In genomic region chr2:147614491-147614890, GRCh38 we compare ENCODE assay signal across 28 cellular contexts.
"Had no signal": no experiment of that assay in that cellular context is flagged by ENCODE, and none has a peak within 500 bp of the region (broad histone marks: within the 10 kb centered on the region; RNA-seq: fewer than 3 reads in every experiment).

No MANE protein-coding gene starts in this region.

- H3K9me3 ChIP-seq: left lung, lower lobe of right lung, neutrophil, psoas muscle, right atrium auricular region, right lobe of liver, stomach, testis, thyroid gland, vagina had no signal

- H3K27ac Mint-ChIP-seq: naive B cell; natural killer cell; stimulated activated naive B cell treated with anti-CD40 and anti-IgM and Interleukin-4, amounts not matched to agents 10 μg/mL and 1 μg/mL and 100 μg/mL, for 72 hours had no signal

- H3K36me3 Mint-ChIP-seq: naive B cell; natural killer cell; stimulated activated naive B cell treated with anti-CD40 and anti-IgM and Interleukin-4, amounts not matched to agents 10 μg/mL and 1 μg/mL and 100 μg/mL, for 72 hours had no signal

- H3K36me3 ChIP-seq: left lung, lower lobe of right lung, neutrophil, right atrium auricular region, right lobe of liver, stomach, thyroid gland, vagina had no signal

- H2AFZ ChIP-seq: parathyroid adenoma had no signal

- H3K4me1 Mint-ChIP-seq: naive B cell; natural killer cell; stimulated activated naive B cell treated with anti-CD40 and anti-IgM and Interleukin-4, amounts not matched to agents 10 μg/mL and 1 μg/mL and 100 μg/mL, for 72 hours had no signal

- H3K27ac ChIP-seq: left lung, lower lobe of right lung, neutrophil, parathyroid adenoma, psoas muscle, right atrium auricular region, right lobe of liver, stomach, testis, thyroid gland, vagina had no signal

- H3K4me3 Mint-ChIP-seq: naive B cell; natural killer cell; stimulated activated naive B cell treated with anti-CD40 and anti-IgM and Interleukin-4, amounts not matched to agents 10 μg/mL and 1 μg/mL and 100 μg/mL, for 72 hours had no signal

- ATAC-seq: left cardiac atrium; left lung; lower lobe of right lung; natural killer cell; psoas muscle; right lobe of liver; stimulated activated naive B cell treated with anti-CD40 and anti-IgM and Interleukin-4, amounts not matched to agents 10 μg/mL and 1 μg/mL and 100 μg/mL, for 72 hours; stimulated activated naive CD8-positive, alpha-beta T cell treated with anti-CD3 and anti-CD28 coated beads, Interleukin-15, Interleukin-2, amounts not matched to agents 100 U/mL and 50 U/mL, for 24 hours had no signal

- H3K4me3 ChIP-seq: left lung, lower lobe of right lung, psoas muscle, right atrium auricular region, right lobe of liver, stomach, testis, thyroid gland, vagina had no signal

- H3K9me3 Mint-ChIP-seq: natural killer cell had no signal

- FAIRE-seq: keratinocyte had no signal

- H3K9ac ChIP-seq: parathyroid adenoma had no signal

- H3K4me1 ChIP-seq: left lung, lower lobe of right lung, parathyroid adenoma, psoas muscle, right atrium auricular region, right lobe of liver, stomach, testis, thyroid gland, vagina had no signal

- H3K27me3 ChIP-seq: left lung, neutrophil, right atrium auricular region, right lobe of liver, stomach, testis, thyroid gland, vagina had no signal

- H3K79me2 ChIP-seq: parathyroid adenoma had no signal

- DNase-seq: head of caudate nucleus; hippocampal formation; kidney glomerular epithelial cell; left cardiac atrium; left lung; lower lobe of right lung; mammary epithelial cell; mesenchymal stem cell; naive B cell; natural killer cell; occipital lobe; psoas muscle; right lobe of liver; stimulated activated CD4-positive, alpha-beta T cell treated with anti-CD3 and anti-CD28 coated beads, Interleukin-12 subunit alpha, Interleukin-12 subunit beta, amount 100 ng/mL, for 4 hours; stimulated activated CD4-positive, alpha-beta T cell treated with anti-CD3 and anti-CD28 coated beads, Interleukin-15, amount 100 ng/mL, for 24 hours; stimulated activated CD4-positive, alpha-beta T cell treated with anti-CD3 and anti-CD28 coated beads, Interleukin-2, amount 100 ng/mL, for 24 hours; stimulated activated CD4-positive, alpha-beta T cell treated with anti-CD3 and anti-CD28 coated beads, Interleukin-4, amount 100 ng/mL, for 1 hour; stimulated activated naive B cell treated with anti-CD40 and anti-IgM and Interleukin-4, amounts not matched to agents 10 μg/mL and 1 μg/mL and 100 μg/mL, for 72 hours; stimulated activated naive CD8-positive, alpha-beta T cell treated with anti-CD3 and anti-CD28 coated beads, Interleukin-15, Interleukin-2, amounts not matched to agents 100 U/mL and 50 U/mL, for 24 hours; stomach; testis; thyroid gland; trophoblast cell had no signal

- H3K27me3 Mint-ChIP-seq: naive B cell; stimulated activated naive B cell treated with anti-CD40 and anti-IgM and Interleukin-4, amounts not matched to agents 10 μg/mL and 1 μg/mL and 100 μg/mL, for 72 hours had no signal
